ENCODE assay signal across 30 cellular contexts in genomic region chr19:28595722-28596121, GRCh38.
"Had no signal": no experiment of that assay in that cellular context is flagged by ENCODE, and none has a peak within 500 bp of the region (broad histone marks: within the 10 kb centered on the region; RNA-seq: fewer than 3 reads in every experiment).

No MANE protein-coding gene starts in this region.

- H3K36me3 ChIP-seq: ascending aorta, brain microvascular endothelial cell had no signal

- H3K9me3 ChIP-seq: ascending aorta had no signal

- H3K36me3 Mint-ChIP-seq: activated CD8-positive, alpha-beta memory T cell treated with anti-CD3 and anti-CD28 coated beads, Interleukin-2, amount 10 ng/mL, durations not matched to agents 7 days and 5 days; activated naive CD4-positive, alpha-beta T cell treated with anti-CD3 and anti-CD28 coated beads, Interleukin-2, amount 10 ng/mL, durations not matched to agents 7 days and 5 days; activated naive CD4-positive, alpha-beta T cell treated with anti-CD3 and anti-CD28 coated beads, Interleukin-2, amount 50 U/mL, for 72 hours; activated naive CD8-positive, alpha-beta T cell treated with anti-CD3 and anti-CD28 coated beads, Interleukin-2, amount 10 ng/mL, durations not matched to agents 7 days and 5 days had no signal

- H3K4me1 ChIP-seq: ascending aorta had no signal

- H3K4me3 Mint-ChIP-seq: activated CD8-positive, alpha-beta memory T cell treated with anti-CD3 and anti-CD28 coated beads, Interleukin-2, amount 10 ng/mL, durations not matched to agents 7 days and 5 days; activated CD8-positive, alpha-beta T cell treated with anti-CD3 and anti-CD28 coated beads for 36 hours; activated naive CD4-positive, alpha-beta T cell treated with anti-CD3 and anti-CD28 coated beads, Interleukin-2, amount 10 ng/mL, durations not matched to agents 7 days and 5 days; activated naive CD8-positive, alpha-beta T cell treated with anti-CD3 and anti-CD28 coated beads, Interleukin-2, amount 10 ng/mL, durations not matched to agents 7 days and 5 days; activated T-cell treated with anti-CD3 and anti-CD28 coated beads, Interleukin-2, amount 50 U/mL, for 72 hours; central memory CD8-positive, alpha-beta T cell; dendritic cell treated with granulocyte-macrophage colony-stimulating factor and Interleukin-4, amounts not matched to agents 40 ng/mL and 50 ng/mL, for 4 days; endodermal cell; WTC11 had no signal

- H3K4me1 Mint-ChIP-seq: activated CD8-positive, alpha-beta memory T cell treated with anti-CD3 and anti-CD28 coated beads, Interleukin-2, amount 10 ng/mL, durations not matched to agents 7 days and 5 days; activated naive CD4-positive, alpha-beta T cell treated with anti-CD3 and anti-CD28 coated beads, Interleukin-2, amount 10 ng/mL, durations not matched to agents 7 days and 5 days; activated naive CD8-positive, alpha-beta T cell treated with anti-CD3 and anti-CD28 coated beads, Interleukin-2, amount 10 ng/mL, durations not matched to agents 7 days and 5 days; central memory CD8-positive, alpha-beta T cell had no signal

- H3K27ac Mint-ChIP-seq: activated CD8-positive, alpha-beta memory T cell treated with anti-CD3 and anti-CD28 coated beads, Interleukin-2, amount 10 ng/mL, durations not matched to agents 7 days and 5 days; activated CD8-positive, alpha-beta T cell treated with anti-CD3 and anti-CD28 coated beads for 36 hours; activated naive CD4-positive, alpha-beta T cell treated with anti-CD3 and anti-CD28 coated beads, Interleukin-2, amount 10 ng/mL, durations not matched to agents 7 days and 5 days; activated naive CD4-positive, alpha-beta T cell treated with anti-CD3 and anti-CD28 coated beads, Interleukin-2, amount 50 U/mL, for 72 hours; activated naive CD8-positive, alpha-beta T cell treated with anti-CD3 and anti-CD28 coated beads, Interleukin-2, amount 10 ng/mL, durations not matched to agents 7 days and 5 days; activated T-cell treated with anti-CD3 and anti-CD28 coated beads, Interleukin-2, amount 50 U/mL, for 72 hours; dendritic cell treated with granulocyte-macrophage colony-stimulating factor and Interleukin-4, amounts not matched to agents 40 ng/mL and 50 ng/mL, for 4 days; endodermal cell had no signal

- H3K27me3 ChIP-seq: ascending aorta, brain microvascular endothelial cell had no signal

- H3K9me3 Mint-ChIP-seq: activated CD8-positive, alpha-beta T cell treated with anti-CD3 and anti-CD28 coated beads for 36 hours; activated naive CD8-positive, alpha-beta T cell treated with anti-CD3 and anti-CD28 coated beads, Interleukin-2, amount 10 ng/mL, durations not matched to agents 7 days and 5 days; dendritic cell treated with granulocyte-macrophage colony-stimulating factor and Interleukin-4, amounts not matched to agents 40 ng/mL and 50 ng/mL, for 4 days; endodermal cell; WTC11 had no signal

- ATAC-seq: activated CD8-positive, alpha-beta memory T cell treated with anti-CD3 and anti-CD28 coated beads, Interleukin-2, amount 10 ng/mL, durations not matched to agents 7 days and 5 days; activated CD8-positive, alpha-beta T cell treated with anti-CD3 and anti-CD28 coated beads for 36 hours; activated naive CD4-positive, alpha-beta T cell treated with anti-CD3 and anti-CD28 coated beads, Interleukin-2, amount 50 U/mL, for 72 hours; activated T-cell treated with anti-CD3 and anti-CD28 coated beads, Interleukin-2, amount 50 U/mL, for 72 hours; esophagus mucosa; WTC11 had no signal

- H3K27me3 Mint-ChIP-seq: activated CD8-positive, alpha-beta memory T cell treated with anti-CD3 and anti-CD28 coated beads, Interleukin-2, amount 10 ng/mL, durations not matched to agents 7 days and 5 days; activated CD8-positive, alpha-beta T cell treated with anti-CD3 and anti-CD28 coated beads for 36 hours; activated naive CD4-positive, alpha-beta T cell treated with anti-CD3 and anti-CD28 coated beads, Interleukin-2, amount 10 ng/mL, durations not matched to agents 7 days and 5 days; activated naive CD8-positive, alpha-beta T cell treated with anti-CD3 and anti-CD28 coated beads, Interleukin-2, amount 10 ng/mL, durations not matched to agents 7 days and 5 days; central memory CD8-positive, alpha-beta T cell; dendritic cell treated with granulocyte-macrophage colony-stimulating factor and Interleukin-4, amounts not matched to agents 40 ng/mL and 50 ng/mL, for 4 days had no signal

- H3K27ac ChIP-seq: ascending aorta, brain microvascular endothelial cell, coronary artery, dorsolateral prefrontal cortex, VCaP had no signal

- DNase-seq: activated CD4-positive, alpha-beta T cell treated with anti-CD3 and anti-CD28 coated beads for 1 hour; activated CD4-positive, alpha-beta T cell treated with anti-CD3 and anti-CD28 coated beads for 48 hours; activated CD4-positive, alpha-beta T cell treated with anti-CD3 and anti-CD28 coated beads, Interleukin-2, amount 50 U/mL, for 1 hour; activated CD4-positive, alpha-beta T cell treated with anti-CD3 and anti-CD28 coated beads, Interleukin-2, amount 50 U/mL, for 48 hours; activated CD8-positive, alpha-beta memory T cell treated with anti-CD3 and anti-CD28 coated beads, Interleukin-2, amount 10 ng/mL, durations not matched to agents 7 days and 5 days; activated CD8-positive, alpha-beta memory T cell treated with anti-CD3 and anti-CD28 coated beads, Interleukin-2, amount 50 U/mL, for 4 hours; activated CD8-positive, alpha-beta T cell treated with anti-CD3 and anti-CD28 coated beads for 36 hours; activated gamma-delta T cell; activated naive CD4-positive, alpha-beta T cell; activated naive CD4-positive, alpha-beta T cell treated with anti-CD3 and anti-CD28 coated beads, Interleukin-2, amount 10 ng/mL, durations not matched to agents 7 days and 5 days; activated naive CD8-positive, alpha-beta T cell treated with anti-CD3 and anti-CD28 coated beads, Interleukin-2, amount 10 ng/mL, durations not matched to agents 7 days and 5 days; activated T-cell treated with anti-CD3 and anti-CD28 coated beads, Interleukin-2, amount 50 U/mL, for 1 hour; activated T-cell treated with anti-CD3 and anti-CD28 coated beads, Interleukin-2, amount 50 U/mL, for 72 hours; brain microvascular endothelial cell; dorsolateral prefrontal cortex; effector memory CD4-positive, alpha-beta T cell; endodermal cell; foreskin fibroblast; head of caudate nucleus; T-helper 2 cell had no signal

- H3K4me3 ChIP-seq: ascending aorta, coronary artery, dorsolateral prefrontal cortex had no signal

- FAIRE-seq: bronchial epithelial cell, frontal cortex had no signal
